Comparison of ENCODE assay signal across 26 cellular contexts in the genomic region with DNA sequence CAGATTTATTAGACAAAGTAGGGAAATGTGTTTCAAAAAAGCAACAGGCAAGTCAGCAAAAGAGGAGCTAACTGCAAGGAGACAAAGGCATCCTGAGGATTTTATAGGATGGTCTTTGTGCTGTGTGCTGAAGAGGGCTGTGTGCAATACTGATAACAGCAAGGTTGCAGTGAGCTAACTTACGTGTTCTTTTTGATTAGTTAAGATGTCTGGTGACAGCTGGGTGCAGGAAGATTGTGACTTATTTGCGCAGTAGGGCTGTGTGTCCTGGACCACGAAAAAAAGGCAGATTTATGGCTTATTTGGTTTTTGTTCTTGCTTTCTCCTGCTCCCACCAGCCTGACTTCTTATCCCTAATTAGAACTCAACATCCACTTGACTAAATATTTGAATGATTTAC.
DNase-seq lines count a peak whose midpoint lies in the region; ATAC-seq, FAIRE-seq and TF ChIP-seq lines count a peak whose summit lies in the region.
"Had no signal": no experiment of that assay in that cellular context is flagged by ENCODE, and none has a peak within 500 bp of the region (broad histone marks: within the 10 kb centered on the region; RNA-seq: fewer than 3 reads in every experiment).

No MANE protein-coding gene starts in this region.

- H3K27me3 ChIP-seq in Karpas-422 (ENCODE audit: low read length): no peaks in the 10 kb centered on the region
- peaks cover 6 to 9% of the 10 kb centered on the region in 2 experiments for H3K27me3 ChIP-seq in K562 (ENCODE audit: control insufficient read depth in 2 of 2, insufficient read depth in 2 of 2, low read length in 2 of 2)
- H3K27me3 ChIP-seq: BE2C, BLaER1 had no signal

- H3K4me1 ChIP-seq in Karpas-422 (ENCODE audit: low read length) (peaks cover 58% of the 10 kb centered on the region), K562 (replicated peaks in 1 of 2; ENCODE audit: control insufficient read depth in 2 of 2, insufficient read depth in 2 of 2, low read length in 2 of 2) (no peaks in the 10 kb centered on the region)
- H3K4me1 ChIP-seq: BE2C, BLaER1 had no signal

- DNase-seq in Karpas-422 (peak; percentile 89), NCI-H526 treated with DMSO at 0.1 percent for 48 hours (lab: John Stamatoyannopoulos, UW) (peak; percentile 59), K562 (ENCODE audit: extremely low read depth in 1 of 4, low spot score in 3 of 4) (peak in 2 of 4 experiments; percentile 14 to 52), NCI-H2107 (lab: John Stamatoyannopoulos, UW) (no peak), NCI-H510A (lab: John Stamatoyannopoulos, UW) (no peak)
- DNase-seq in activated naive CD4-positive, alpha-beta T cell treated with anti-CD3 and anti-CD28 coated beads for 36 hours: no peak
- DNase-seq: 8988T; ACHN; BE2C; C1 segment of cervical spinal cord; CD4-positive, alpha-beta memory T cell; CD4-positive, CD25-positive, alpha-beta regulatory T cell; CD8-positive, alpha-beta memory T cell; COR-L47; DMS 273 treated with DMSO at 0.1 percent for 48 hours; DMS153; DMS53; DMS79; DND-41; EL; GDM1 had no signal

- in situ Hi-C loops in K562 (cut with MboI): no loop called here

- no peak for TF ChIP-seq RAD21 in K562 (CRISPR knock-in tag; conservative IDR thresholded peaks at IDR 0.05 in 1 of 2, IDR thresholded peaks at IDR 0.05 in 1 of 2)

- H3K4me3 ChIP-seq in Karpas-422 (ENCODE audit: low read length) (peak overlapping the region; percentile 44; the same call in 1 of the 2 replicates), K562 (no peak overlapping the region)
- H3K4me3 ChIP-seq: BLaER1, GM12878 had no signal

- H3K27ac ChIP-seq in Karpas-422 (ENCODE audit: low read length): peak overlapping the region; percentile 95
- H3K27ac ChIP-seq in K562 (ENCODE audit: extremely low read depth, low read depth, low read length): no peak overlapping the region
- H3K27ac ChIP-seq: BLaER1 had no signal

- peak; percentile 19 for FAIRE-seq in K562 (lab: Jason Lieb, UNC)
- FAIRE-seq: A204.1, GM12878, GM18507 had no signal

- H4K20me1 ChIP-seq in Karpas-422 (ENCODE audit: insufficient read depth, low read depth, low read length): no peaks in the 10 kb centered on the region
- H4K20me1 ChIP-seq in K562 (replicated peaks; ENCODE audit: control insufficient read depth, insufficient read depth, low read length): no peaks in the 10 kb centered on the region
- H4K20me1 ChIP-seq: BLaER1 had no signal

- no peaks in the 10 kb centered on the region for H3K79me2 ChIP-seq in Karpas-422 (ENCODE audit: low read length)
- H3K79me2 ChIP-seq in K562 (ENCODE audit: control insufficient read depth, insufficient read depth, low read length): no peaks in the 10 kb centered on the region

- no TSS peak for BruUV-seq in K562 (replicated peaks; lab: Mats Ljungman, UMichigan)

- no peaks in the 10 kb centered on the region for H3K27me3 Mint-ChIP-seq in activated naive CD4-positive, alpha-beta T cell treated with anti-CD3 and anti-CD28 coated beads for 36 hours (ENCODE audit: low read depth)
- H3K27me3 Mint-ChIP-seq: CD4-positive, alpha-beta memory T cell; CD4-positive, CD25-positive, alpha-beta regulatory T cell had no signal

- peaks cover 2% of the 10 kb centered on the region for H3K36me3 Mint-ChIP-seq in activated naive CD4-positive, alpha-beta T cell treated with anti-CD3 and anti-CD28 coated beads for 36 hours (ENCODE audit: low read depth)
- H3K36me3 Mint-ChIP-seq: CD14-positive monocyte had no signal

- CTCF ChIA-PET in K562 (lab: Yijun Ruan, JAX; ENCODE audit: low intra/inter-chr PET ratio): no interaction called here
- CTCF ChIA-PET in activated naive CD4-positive, alpha-beta T cell treated with anti-CD3 and anti-CD28 coated beads for 36 hours (lab: Charles Lee): no interaction called here

- 7% methylated on average over 3 of the region's 3 CpGs for WGBS in K562 (ENCODE audit: insufficient coverage, low coverage, missing lambda C conversion rate)

- H3K9me3 Mint-ChIP-seq in activated naive CD4-positive, alpha-beta T cell treated with anti-CD3 and anti-CD28 coated beads for 36 hours: no peaks in the 10 kb centered on the region
- H3K9me3 Mint-ChIP-seq: CD4-positive, alpha-beta memory T cell; CD4-positive, CD25-positive, alpha-beta regulatory T cell; CD8-positive, alpha-beta memory T cell had no signal

- POLR2A ChIA-PET in K562 (lab: Yijun Ruan, JAX): interaction anchor here (0.6 kb wide), 1 partner anchor 10 kb away, joined by 4 read pairs; no protein-coding TSS in a partner anchor

- H3K9me3 ChIP-seq in Karpas-422 (ENCODE audit: low read length): no peaks in the 10 kb centered on the region
- H3K9me3 ChIP-seq in K562 (replicated peaks; ENCODE audit: control insufficient read depth, insufficient read depth, low read depth, low read length): no peaks in the 10 kb centered on the region
- H3K9me3 ChIP-seq: BE2C, BLaER1 had no signal

- no peak for TF ChIP-seq CTCF in K562 (IDR thresholded peaks at IDR 0.05 in 2 of 3, conservative IDR thresholded peaks at IDR 0.05 in 1 of 3; ENCODE audit: insufficient read depth in 2 of 3, low read depth in 1 of 3, low read length in 3 of 3)

- peak; percentile 60 for ATAC-seq in K562
- ATAC-seq: GM12878 had no signal

- no peaks in the 10 kb centered on the region for H3K9me2 ChIP-seq in Karpas-422 (replicated peaks; ENCODE audit: insufficient read depth, low read length)

- H3K9ac ChIP-seq in Karpas-422 (ENCODE audit: low read length) (peak overlapping the region; percentile 54), K562 (ENCODE audit: insufficient read depth in 1 of 2, low read depth in 2 of 2, low read length in 2 of 2) (no peak overlapping the region)
- H3K9ac ChIP-seq: BLaER1 had no signal

- TF ChIP-seq POLR2A in K562 (conservative IDR thresholded peaks at IDR 0.05): no peak

- H3K9me1 ChIP-seq in K562 (ENCODE audit: control insufficient read depth, insufficient read depth, low read length): no peaks in the 10 kb centered on the region

- H3K4me3 Mint-ChIP-seq in activated naive CD4-positive, alpha-beta T cell treated with anti-CD3 and anti-CD28 coated beads for 36 hours: no peak overlapping the region
- H3K4me3 Mint-ChIP-seq: CD14-positive monocyte; CD4-positive, alpha-beta memory T cell; CD4-positive, CD25-positive, alpha-beta regulatory T cell; CD8-positive, alpha-beta memory T cell had no signal

- H2AFZ ChIP-seq in Karpas-422 (ENCODE audit: low read length): no peak overlapping the region
- no peak overlapping the region for H2AFZ ChIP-seq in K562 (ENCODE audit: low read depth, low read length)

- no peak overlapping the region for H3K27ac Mint-ChIP-seq in activated naive CD4-positive, alpha-beta T cell treated with anti-CD3 and anti-CD28 coated beads for 36 hours
- H3K27ac Mint-ChIP-seq: CD14-positive monocyte; CD4-positive, CD25-positive, alpha-beta regulatory T cell; CD8-positive, alpha-beta memory T cell had no signal

- peak overlapping the region; percentile 51 for H3K4me2 ChIP-seq in Karpas-422 (ENCODE audit: low read depth, low read length, poor library complexity, severe bottlenecking)
- H3K4me2 ChIP-seq in K562 (ENCODE audit: insufficient read depth, low read length): no peak overlapping the region
- H3K4me2 ChIP-seq: BLaER1 had no signal

- H3K36me3 ChIP-seq in Karpas-422 (ENCODE audit: insufficient read depth, low read length) (no peaks in the 10 kb centered on the region), K562 (ENCODE audit: control insufficient read depth, insufficient read depth, low read length) (no peaks in the 10 kb centered on the region)
- H3K36me3 ChIP-seq: BE2C, BLaER1 had no signal

- intact Hi-C loops in K562 (cut with micrococcal nuclease): no loop called here
- intact Hi-C loops in activated naive CD4-positive, alpha-beta T cell treated with anti-CD3 and anti-CD28 coated beads for 36 hours (cut with micrococcal nuclease): no loop called here

- no peaks in the 10 kb centered on the region for H3K4me1 Mint-ChIP-seq in activated naive CD4-positive, alpha-beta T cell treated with anti-CD3 and anti-CD28 coated beads for 36 hours (ENCODE audit: low read depth)
- H3K4me1 Mint-ChIP-seq: CD14-positive monocyte; CD4-positive, alpha-beta memory T cell; CD4-positive, CD25-positive, alpha-beta regulatory T cell; CD8-positive, alpha-beta memory T cell had no signal

- TF ChIP-seq EP300 in K562 (IDR thresholded peaks at IDR 0.05; ENCODE audit: low read length): no peak

TF ChIP-seq in K562, 482 proteins besides CTCF, POLR2A, EP300 and RAD21 (continues in another document):
- TF ChIP-seq SMARCE1 (IDR thresholded peaks at IDR 0.05): no peak
- TF ChIP-seq RNF219 (CRISPR knock-in tag; IDR thresholded peaks at IDR 0.05): no peak
- peak; percentile 65 for TF ChIP-seq MEIS2 (IDR thresholded peaks at IDR 0.05; ENCODE audit: partially characterized antibody)
- no peak for TF ChIP-seq HDAC8 (tag; IDR thresholded peaks at IDR 0.05)
- no peak for TF ChIP-seq KHSRP (IDR thresholded peaks at IDR 0.05)

Comparison
In these comparisons a context has a peak if more than half of its experiments do, and no peak if none do; other contexts are left out.
1. DNase-seq: peak in Karpas-422 (single experiment) and NCI-H526 treated with DMSO at 0.1 percent for 48 hours (single experiment); none in NCI-H2107 (single experiment), activated naive CD4-positive, alpha-beta T cell treated with anti-CD3 and anti-CD28 coated beads for 36 hours (single experiment) and NCI-H510A (single experiment).